Comparison of ENCODE assay signal across 8 cellular contexts in the genomic region with DNA sequence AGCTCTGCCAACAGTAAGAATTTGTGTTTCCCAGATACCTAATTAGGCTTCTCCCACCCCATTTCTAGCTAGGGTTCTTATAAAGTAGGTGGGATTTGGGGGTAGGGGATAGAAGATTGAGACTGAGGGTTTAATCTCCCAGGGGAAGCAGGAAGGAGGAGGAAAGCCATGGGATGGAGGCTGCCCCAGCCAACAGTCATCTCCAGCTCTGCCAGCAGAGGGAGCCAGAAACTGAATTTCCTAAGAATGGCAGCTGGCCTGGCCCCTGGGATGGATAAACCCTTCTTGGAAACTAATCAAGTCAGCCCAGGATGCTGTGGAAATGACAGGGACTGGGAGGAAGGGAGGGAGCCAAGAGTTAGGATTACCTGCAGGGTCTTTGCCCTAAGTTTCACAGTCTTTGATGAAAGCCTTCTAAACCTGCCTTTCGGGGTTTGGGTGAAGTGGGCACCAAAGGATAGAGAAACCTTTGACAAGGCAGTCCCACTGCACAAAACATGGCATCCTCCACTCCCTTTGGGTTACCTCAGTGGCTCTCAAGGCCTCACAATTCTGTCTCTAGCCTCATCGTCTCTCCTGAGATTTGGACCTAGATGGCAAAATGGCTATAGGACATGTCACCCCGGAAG. TPM values are rescaled to one million over a fixed set of nuclear protein-coding genes. Genes with fewer than 3 reads are reported as not detected.
DNase-seq lines count a peak whose midpoint lies in the region; ATAC-seq and TF ChIP-seq lines count a peak whose summit lies in the region.

No MANE protein-coding gene starts in this region.

- TF ChIP-seq CTCF in nephron progenitor cell (IDR thresholded peaks at IDR 0.05) = peak; percentile 56

- H3K36me3 Mint-ChIP-seq in nephron progenitor cell (ENCODE audit: low read depth) = peaks cover 5% of the 10 kb centered on the region
- no peaks in the 10 kb centered on the region for H3K36me3 Mint-ChIP-seq in activated T-helper 2 cell treated with anti-CD3 and anti-CD28 coated beads, Interferon-gamma antibody, Interleukin-2, Interleukin-4, amounts not matched to agents 10 μg/mL and 5 μg/mL and 100 μg/mL, durations not matched to agents 14 hours and 24 hours and 36 hours (ENCODE audit: low read depth)

- intact Hi-C loops in activated T-helper 2 cell treated with anti-CD3 and anti-CD28 coated beads, Interferon-gamma antibody, Interleukin-2, Interleukin-4, amounts not matched to agents 10 μg/mL and 5 μg/mL and 100 μg/mL, durations not matched to agents 14 hours and 24 hours and 36 hours (cut with micrococcal nuclease) = no loop called here

- H3K9me3 Mint-ChIP-seq in nephron progenitor cell = peaks cover 64% of the 10 kb centered on the region
- no peaks in the 10 kb centered on the region for H3K9me3 Mint-ChIP-seq in activated T-helper 2 cell treated with anti-CD3 and anti-CD28 coated beads, Interferon-gamma antibody, Interleukin-2, Interleukin-4, amounts not matched to agents 10 μg/mL and 5 μg/mL and 100 μg/mL, durations not matched to agents 14 hours and 24 hours and 36 hours

- peak; percentile 32 for DNase-seq in Caki2 (ENCODE audit: low read depth)
- peak; percentile 55 for DNase-seq in H4 (ENCODE audit: low spot score)
- peak; percentile 40 to 67 for DNase-seq in NCI-H446 (lab: John Stamatoyannopoulos, UW)
- DNase-seq in activated CD8-positive, alpha-beta memory T cell treated with anti-CD3 and anti-CD28 coated beads, Interleukin-2, amount 50 U/mL, for 48 hours = peak; percentile 62
- peak; percentile 61 for DNase-seq in nephron progenitor cell
- DNase-seq in activated T-helper 2 cell treated with anti-CD3 and anti-CD28 coated beads, Interferon-gamma antibody, Interleukin-2, Interleukin-4, amounts not matched to agents 10 μg/mL and 5 μg/mL and 100 μg/mL, durations not matched to agents 14 hours and 24 hours and 36 hours (ENCODE audit: low spot score) = no peak

- H3K27me3 Mint-ChIP-seq in nephron progenitor cell (ENCODE audit: low read depth, poor library complexity) = no peaks in the 10 kb centered on the region
- no peaks in the 10 kb centered on the region for H3K27me3 Mint-ChIP-seq in activated T-helper 2 cell treated with anti-CD3 and anti-CD28 coated beads, Interferon-gamma antibody, Interleukin-2, Interleukin-4, amounts not matched to agents 10 μg/mL and 5 μg/mL and 100 μg/mL, durations not matched to agents 14 hours and 24 hours and 36 hours (ENCODE audit: low read depth)

- in situ Hi-C loops in Caki2 (cut with HindIII; ENCODE audit: low pct_unique_long_range_greater_than_20kb, low sequenced_read_pairs) = no loop called here

- ATAC-seq in esophagus mucosa (peak; percentile 69), HG02678 (IDR thresholded peaks at IDR 0.05; ENCODE audit: unreplicated experiment) (no peak)

- no peaks in the 10 kb centered on the region for H3K4me1 Mint-ChIP-seq in nephron progenitor cell
- peaks cover 5% of the 10 kb centered on the region for H3K4me1 Mint-ChIP-seq in activated T-helper 2 cell treated with anti-CD3 and anti-CD28 coated beads, Interferon-gamma antibody, Interleukin-2, Interleukin-4, amounts not matched to agents 10 μg/mL and 5 μg/mL and 100 μg/mL, durations not matched to agents 14 hours and 24 hours and 36 hours (ENCODE audit: low read depth)

- H3K27ac Mint-ChIP-seq in nephron progenitor cell = no peak overlapping the region
- no peak overlapping the region for H3K27ac Mint-ChIP-seq in activated T-helper 2 cell treated with anti-CD3 and anti-CD28 coated beads, Interferon-gamma antibody, Interleukin-2, Interleukin-4, amounts not matched to agents 10 μg/mL and 5 μg/mL and 100 μg/mL, durations not matched to agents 14 hours and 24 hours and 36 hours

- no peak overlapping the region for H3K4me3 Mint-ChIP-seq in nephron progenitor cell
- H3K4me3 Mint-ChIP-seq in activated T-helper 2 cell treated with anti-CD3 and anti-CD28 coated beads, Interferon-gamma antibody, Interleukin-2, Interleukin-4, amounts not matched to agents 10 μg/mL and 5 μg/mL and 100 μg/mL, durations not matched to agents 14 hours and 24 hours and 36 hours (ENCODE audit: low read depth) = no peak overlapping the region

RNA-seq across cellular contexts. Expression of a gene that starts 6.7 kb away (rescaled TPM):
- 3.4 and 5.5 TPM in 2 replicates for total RNA-seq in Caki2 (2014; rRNA removed; shearing (Covaris generic); ENCODE audit: low replicate concordance)
- total RNA-seq in H4 (2014; rRNA removed; shearing (Covaris generic)) = 8.6 and 13.1 TPM in 2 replicates
- total RNA-seq in esophagus mucosa = 2.9 TPM
- total RNA-seq in activated T-helper 2 cell treated with anti-CD3 and anti-CD28 coated beads, Interferon-gamma antibody, Interleukin-2, Interleukin-4, amounts not matched to agents 10 μg/mL and 5 μg/mL and 100 μg/mL, durations not matched to agents 14 hours and 24 hours and 36 hours = 9.1 and 9.6 TPM in 2 replicates

RNA-seq across cellular contexts. Expression of a gene that starts 31.5 kb away (rescaled TPM):
- total RNA-seq in Caki2 (2014; rRNA removed; shearing (Covaris generic); ENCODE audit: low replicate concordance) = 822 and 904 TPM in 2 replicates
- 1,565 and 1,610 TPM in 2 replicates for total RNA-seq in H4 (2014; rRNA removed; shearing (Covaris generic))
- 1,216 TPM for total RNA-seq in esophagus mucosa
- total RNA-seq in activated T-helper 2 cell treated with anti-CD3 and anti-CD28 coated beads, Interferon-gamma antibody, Interleukin-2, Interleukin-4, amounts not matched to agents 10 μg/mL and 5 μg/mL and 100 μg/mL, durations not matched to agents 14 hours and 24 hours and 36 hours = 1,131 and 1,154 TPM in 2 replicates
